In genomic region chr12:76927170-76927784, GRCh38 we compare ENCODE assay signal across 8 cellular contexts. TPM values are rescaled to one million over a fixed set of nuclear protein-coding genes. Genes with fewer than 3 reads are reported as not detected.
DNase-seq lines count a peak whose midpoint lies in the region; ATAC-seq and TF ChIP-seq lines count a peak whose summit lies in the region.

No MANE protein-coding gene starts in this region.

- CTCF ChIA-PET in Calu3 (lab: Charles Lee) (no interaction called here), PC-3 (lab: Charles Lee) (no interaction called here)

- H3K9me3 ChIP-seq in HAP-1, result no peaks in the 10 kb centered on the region
- no peaks in the 10 kb centered on the region for H3K9me3 ChIP-seq in PC-3 (ENCODE audit: low read length)

- TF ChIP-seq CTCF in Calu3 (IDR thresholded peaks at IDR 0.05; ENCODE audit: unreplicated experiment) (peak; percentile 38), PC-3 (conservative IDR thresholded peaks at IDR 0.05; ENCODE audit: low read depth, low read length) (peak; percentile 85), endothelial cell (IDR thresholded peaks at IDR 0.05; ENCODE audit: unreplicated experiment) (peak; percentile 73), retinal pigment epithelial cell (conservative IDR thresholded peaks at IDR 0.05; ENCODE audit: low read depth, low read length) (peak; percentile 53)

- H3K4me3 ChIP-seq in HAP-1 (no peak overlapping the region), PC-3 (ENCODE audit: low read length) (no peak overlapping the region), retinal pigment epithelial cell (ENCODE audit: low read length) (no peak overlapping the region)

- peak; percentile 56 for ATAC-seq in PC-3
- ATAC-seq in GM21825 (IDR thresholded peaks at IDR 0.05; ENCODE audit: unreplicated experiment), result no peak
- no peak for ATAC-seq in HG03025 (IDR thresholded peaks at IDR 0.05; ENCODE audit: low FRiP score, unreplicated experiment)

- POLR2A ChIA-PET in PC-3 (lab: Charles Lee; ENCODE audit: unreplicated experiment), result no interaction called here

- H3K4me2 ChIP-seq in PC-3 (ENCODE audit: low read length), result no peak overlapping the region

- no peak overlapping the region for H3K27ac ChIP-seq in PC-3 (ENCODE audit: low read length)

- DNase-seq in Calu3, result peak; percentile 43
- DNase-seq in HAP-1 (ENCODE audit: low spot score in 2 of 2), result peak; percentile 42 to 73
- peak; percentile 70 for DNase-seq in PC-3
- DNase-seq in endothelial cell (ENCODE audit: low spot score), result peak; percentile 74
- no peak for DNase-seq in retinal pigment epithelial cell (ENCODE audit: low read depth)
- DNase-seq in NCI-H2196 treated with DMSO at 0.1 percent for 48 hours (lab: John Stamatoyannopoulos, UW; ENCODE audit: unreplicated experiment), result no peak

- no peaks in the 10 kb centered on the region; the same call in 1 of the 2 replicates for H3K27me3 ChIP-seq in HAP-1 (ENCODE audit: low read depth)
- peaks cover 1% of the 10 kb centered on the region; the same call in 1 of the 2 replicates for H3K27me3 ChIP-seq in PC-3 (ENCODE audit: low read length)

- H3K4me3 Mint-ChIP-seq in Calu3 (ENCODE audit: low read depth, unreplicated experiment) (no peak overlapping the region), endothelial cell (ENCODE audit: unreplicated experiment) (no peak overlapping the region)

- H3K27me3 Mint-ChIP-seq in Calu3 (ENCODE audit: unreplicated experiment), result peaks cover 21% of the 10 kb centered on the region
- H3K27me3 Mint-ChIP-seq in endothelial cell (ENCODE audit: unreplicated experiment), result peaks cover 2% of the 10 kb centered on the region

- in situ Hi-C loops in HAP-1 (cut with MboI; ENCODE audit: low sequenced_read_pairs), result no loop called here

- no peak overlapping the region for H3K27ac Mint-ChIP-seq in Calu3 (ENCODE audit: unreplicated experiment)
- no peak overlapping the region for H3K27ac Mint-ChIP-seq in endothelial cell (ENCODE audit: unreplicated experiment)

- H3F3A ChIP-seq in PC-3 (ENCODE audit: low read length, unreplicated experiment), result no peaks in the 10 kb centered on the region

- no peaks in the 10 kb centered on the region for H3K4me1 Mint-ChIP-seq in Calu3 (ENCODE audit: low read depth, unreplicated experiment)
- H3K4me1 Mint-ChIP-seq in endothelial cell (ENCODE audit: unreplicated experiment), result peaks cover 8% of the 10 kb centered on the region

- no peaks in the 10 kb centered on the region for H3K4me1 ChIP-seq in HAP-1
- no peaks in the 10 kb centered on the region for H3K4me1 ChIP-seq in PC-3 (ENCODE audit: insufficient read depth, low read length)

- BruUV-seq in Calu3 (replicated peaks; lab: Mats Ljungman, UMichigan) (no TSS peak), PC-3 (replicated peaks; lab: Mats Ljungman, UMichigan) (no TSS peak)

- H3K9me3 Mint-ChIP-seq in Calu3 (ENCODE audit: low read depth, unreplicated experiment) (no peaks in the 10 kb centered on the region), endothelial cell (ENCODE audit: unreplicated experiment) (no peaks in the 10 kb centered on the region)

- H3K9me2 ChIP-seq in PC-3 (replicated peaks; ENCODE audit: low read length), result no peaks in the 10 kb centered on the region

- H3K9ac ChIP-seq in PC-3 (ENCODE audit: low read length), result no peak overlapping the region

- H4K20me1 ChIP-seq in PC-3 (ENCODE audit: low read length), result no peaks in the 10 kb centered on the region

- H2AFZ ChIP-seq in PC-3 (ENCODE audit: low read length), result no peak overlapping the region

- H3K79me2 ChIP-seq in PC-3 (ENCODE audit: low read length), result no peaks in the 10 kb centered on the region

- H3K36me3 ChIP-seq in HAP-1 (replicated peaks) (no peaks in the 10 kb centered on the region), PC-3 (ENCODE audit: low read depth, low read length) (no peaks in the 10 kb centered on the region)

- H3K36me3 Mint-ChIP-seq in Calu3 (ENCODE audit: insufficient read depth, unreplicated experiment), result no peaks in the 10 kb centered on the region
- H3K36me3 Mint-ChIP-seq in endothelial cell (ENCODE audit: low read depth, unreplicated experiment), result no peaks in the 10 kb centered on the region

- intact Hi-C loops in Calu3 (cut with micrococcal nuclease; ENCODE audit: unreplicated experiment), result loop anchor here (2.0 to 10.0 kb wide), 3 partner anchors 102 to 306 kb away; no protein-coding TSS in a partner anchor
- intact Hi-C loops in PC-3 (cut with micrococcal nuclease), result loop anchor here (10.0 kb wide), 1 partner anchor 302 kb away; no protein-coding TSS in a partner anchor

RNA-seq across cellular contexts. Expression of gene CSRP2, which starts 48.5 kb away (rescaled TPM):
- total RNA-seq in Calu3 (2022) (9.1 and 11.7 TPM in 2 replicates), PC-3 (2014; rRNA removed) (33.1 and 36.3 TPM in 2 replicates), endothelial cell (ENCODE audit: unreplicated experiment) (185 TPM)

Comparison
In these comparisons a context has a peak if more than half of its experiments do, and no peak if none do; other contexts are left out.
1. DNase-seq: peak in Calu3 (single experiment), HAP-1 (2 of 2), PC-3 (single experiment) and endothelial cell (single experiment); none in retinal pigment epithelial cell (single experiment) and NCI-H2196 treated with DMSO at 0.1 percent for 48 hours (single experiment).
2. Peak in every context shown above with its lines, with median percentiles within 50 percentile points of each other: CTCF ChIP-seq.